9 cellular contexts compared by ENCODE assay signal in the genomic region with DNA sequence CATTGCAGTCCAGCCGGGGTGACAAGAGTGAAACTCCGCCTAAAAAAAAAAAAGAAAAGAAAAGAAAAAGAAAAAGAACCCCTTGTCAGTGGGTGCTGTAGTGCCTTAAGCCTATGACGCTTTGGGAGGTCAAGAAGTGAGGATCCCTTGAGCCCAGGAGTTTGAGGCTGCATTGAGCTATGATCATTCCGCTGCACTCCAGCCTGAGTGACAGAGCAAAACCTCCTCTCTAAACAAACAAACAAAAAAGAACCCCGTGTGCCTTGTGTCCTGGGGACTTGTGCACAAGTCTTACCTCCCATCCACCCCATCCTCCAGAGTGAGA. TPM values are rescaled to one million over a fixed set of nuclear protein-coding genes. Genes with fewer than 3 reads are reported as not detected.
DNase-seq lines count a peak whose midpoint lies in the region; ATAC-seq and TF ChIP-seq lines count a peak whose summit lies in the region.
"Had no signal": no experiment of that assay in that cellular context is flagged by ENCODE, and none has a peak within 500 bp of the region (broad histone marks: within the 10 kb centered on the region; RNA-seq: fewer than 3 reads in every experiment).

No MANE protein-coding gene starts in this region.

- no peak overlapping the region for H2AFZ ChIP-seq in trophoblast cell (ENCODE audit: insufficient read depth, low read length, poor library complexity)

- H3K9me3 Mint-ChIP-seq in Calu3 (ENCODE audit: low read depth, unreplicated experiment): no peaks in the 10 kb centered on the region

- peak overlapping the region; percentile 66 for H3K4me3 Mint-ChIP-seq in Calu3 (ENCODE audit: low read depth, unreplicated experiment)

- H3K4ac ChIP-seq in trophoblast cell (ENCODE audit: low read depth, low read length): no peak overlapping the region

- no peaks in the 10 kb centered on the region for H3K27me3 Mint-ChIP-seq in Calu3 (ENCODE audit: unreplicated experiment)

- no peaks in the 10 kb centered on the region for H3K9me3 ChIP-seq in trophoblast cell (ENCODE audit: insufficient read depth, low read depth, low read length)

- peak overlapping the region; percentile 77 for H3K27ac Mint-ChIP-seq in Calu3 (ENCODE audit: unreplicated experiment)

- no peak overlapping the region for H4K12ac ChIP-seq in trophoblast cell (ENCODE audit: low read depth, low read length)

- no peak overlapping the region for H3K23ac ChIP-seq in trophoblast cell (ENCODE audit: low read length)

- H3K18ac ChIP-seq in trophoblast cell (ENCODE audit: low read length): no peak overlapping the region

- no peaks in the 10 kb centered on the region for H3K36me3 ChIP-seq in trophoblast cell (ENCODE audit: control insufficient read depth in 1 of 2, insufficient read depth in 2 of 2, low read length in 2 of 2)

- H2BK120ac ChIP-seq in trophoblast cell (ENCODE audit: insufficient read depth, low read length, poor library complexity): no peak overlapping the region

- H3K4me1 Mint-ChIP-seq in Calu3 (ENCODE audit: low read depth, unreplicated experiment): peaks cover 25% of the 10 kb centered on the region

- BruUV-seq in Calu3 (replicated peaks; lab: Mats Ljungman, UMichigan): TSS peak; percentile 93

- no peak overlapping the region for H3K27ac ChIP-seq in trophoblast cell (ENCODE audit: low read depth, low read length)

- peak overlapping the region; percentile 4 for H3K14ac ChIP-seq in trophoblast cell (ENCODE audit: low read length)

- H3K4me3 ChIP-seq in epithelial cell of esophagus (ENCODE audit: low read length) (peak overlapping the region; percentile 38), trophoblast cell (ENCODE audit: low read depth, low read length) (no peak overlapping the region)

- intact Hi-C loops in Calu3 (cut with micrococcal nuclease; ENCODE audit: unreplicated experiment): no loop called here

- H4K8ac ChIP-seq in trophoblast cell (ENCODE audit: low read depth, low read length): peak overlapping the region; percentile 12

- H3K79me2 ChIP-seq in trophoblast cell (ENCODE audit: control insufficient read depth, insufficient read depth, low read length, poor library complexity): no peaks in the 10 kb centered on the region

- no peak overlapping the region for H2BK5ac ChIP-seq in trophoblast cell (ENCODE audit: low read depth, low read length, poor library complexity)

- peaks cover 9% of the 10 kb centered on the region for H3K79me1 ChIP-seq in trophoblast cell (ENCODE audit: low read length)

- no peak overlapping the region for H2BK12ac ChIP-seq in trophoblast cell (ENCODE audit: low read length)

- no peak for TF ChIP-seq CTCF in Calu3 (IDR thresholded peaks at IDR 0.05; ENCODE audit: unreplicated experiment)
- no peak for TF ChIP-seq CTCF in epithelial cell of esophagus (IDR thresholded peaks at IDR 0.05; ENCODE audit: insufficient read depth, low read depth, low read length, missing control alignments)

- no peak for DNase-seq in Calu3
- no peak for DNase-seq in epithelial cell of esophagus (ENCODE audit: low read depth)
- no peak for DNase-seq in trophoblast cell
- no peak for DNase-seq in KBM-7
- DNase-seq in middle frontal gyrus (ENCODE audit: extremely low spot score, low spot score): no peak
- no peak for DNase-seq in NCI-H524 treated with DMSO at 0.1 percent for 48 hours (lab: John Stamatoyannopoulos, UW)
- DNase-seq: NCI-H1930 had no signal

- H3K9ac ChIP-seq in trophoblast cell (ENCODE audit: low read length): no peak overlapping the region

- peaks cover 21% of the 10 kb centered on the region for H3K36me3 Mint-ChIP-seq in Calu3 (ENCODE audit: insufficient read depth, unreplicated experiment)

- CTCF ChIA-PET in Calu3 (lab: Charles Lee): interaction anchor here (0.5 to 1.6 kb wide), 9 partner anchors 11 to 689 kb away, joined by 3 to 7 read pairs (median 4); no protein-coding TSS in a partner anchor

- peak; percentile 23 for ATAC-seq in SK-N-SH treated with all-trans-retinoic acid at 6 μM for 48 hours
- ATAC-seq in HG02623 (IDR thresholded peaks at IDR 0.05; ENCODE audit: unreplicated experiment): no peak

- no peak overlapping the region for H3K4me2 ChIP-seq in trophoblast cell (ENCODE audit: low read length)

- no CpG with 5 or more reads among the region's 5 CpGs for WGBS in trophoblast cell (ENCODE audit: extremely low coverage, insufficient coverage, insufficient read length)

- H4K91ac ChIP-seq in trophoblast cell (ENCODE audit: low read depth, low read length): no peak overlapping the region

- H2AK5ac ChIP-seq in trophoblast cell (ENCODE audit: low read length): no peak overlapping the region

- peaks cover 11 to 13% of the 10 kb centered on the region in 2 experiments for H3K4me1 ChIP-seq in trophoblast cell (ENCODE audit: control insufficient read depth in 1 of 2, insufficient read depth in 2 of 2, low read length in 2 of 2)

- no peaks in the 10 kb centered on the region for H3K27me3 ChIP-seq in trophoblast cell (ENCODE audit: insufficient read depth, low read length)

- in situ Hi-C loops in KBM-7 (cut with MboI; ENCODE audit: low pct_unique_long_range_greater_than_20kb, low sequenced_read_pairs): loop anchor here (25.0 kb wide), 1 partner anchor 334 kb away; a partner anchor contains a TSS

TF ChIP-seq in SK-N-SH treated with all-trans-retinoic acid at 6 μM for 48 hours, 23 proteins besides CTCF, POLR2A, EP300 and RAD21:
- TF ChIP-seq PPARA (CRISPR knock-in tag; IDR thresholded peaks at IDR 0.05; ENCODE audit: borderline replicate concordance) (no peak), TOX (CRISPR knock-in tag; IDR thresholded peaks at IDR 0.05; ENCODE audit: borderline replicate concordance) (no peak), SNAI2 (CRISPR knock-in tag; IDR thresholded peaks at IDR 0.05) (no peak), ZC3H10 (CRISPR knock-in tag; IDR thresholded peaks at IDR 0.05) (no peak), OSR1 (CRISPR knock-in tag; IDR thresholded peaks at IDR 0.05) (no peak), ARNTL (CRISPR knock-in tag; IDR thresholded peaks at IDR 0.05; ENCODE audit: borderline replicate concordance, low read depth) (no peak), BACH2 (CRISPR knock-in tag; IDR thresholded peaks at IDR 0.05; ENCODE audit: borderline replicate concordance) (no peak), CSDC2 (CRISPR knock-in tag; IDR thresholded peaks at IDR 0.05) (no peak), ESRRG (CRISPR knock-in tag; IDR thresholded peaks at IDR 0.05) (no peak), ZNF70 (CRISPR knock-in tag; IDR thresholded peaks at IDR 0.05) (no peak), RARB (CRISPR knock-in tag; IDR thresholded peaks at IDR 0.05) (no peak)
- TF ChIP-seq, protein P1, sequence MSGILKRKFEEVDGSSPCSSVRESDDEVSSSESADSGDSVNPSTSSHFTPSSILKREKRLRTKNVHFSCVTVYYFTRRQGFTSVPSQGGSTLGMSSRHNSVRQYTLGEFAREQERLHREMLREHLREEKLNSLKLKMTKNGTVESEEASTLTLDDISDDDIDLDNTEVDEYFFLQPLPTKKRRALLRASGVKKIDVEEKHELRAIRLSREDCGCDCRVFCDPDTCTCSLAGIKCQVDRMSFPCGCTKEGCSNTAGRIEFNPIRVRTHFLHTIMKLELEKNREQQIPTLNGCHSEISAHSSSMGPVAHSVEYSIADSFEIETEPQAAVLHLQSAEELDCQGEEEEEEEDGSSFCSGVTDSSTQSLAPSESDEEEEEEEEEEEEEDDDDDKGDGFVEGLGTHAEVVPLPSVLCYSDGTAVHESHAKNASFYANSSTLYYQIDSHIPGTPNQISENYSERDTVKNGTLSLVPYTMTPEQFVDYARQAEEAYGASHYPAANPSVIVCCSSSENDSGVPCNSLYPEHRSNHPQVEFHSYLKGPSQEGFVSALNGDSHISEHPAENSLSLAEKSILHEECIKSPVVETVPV (CRISPR knock-in tag; IDR thresholded peaks at IDR 0.05): no peak
- TF ChIP-seq, protein P2, sequence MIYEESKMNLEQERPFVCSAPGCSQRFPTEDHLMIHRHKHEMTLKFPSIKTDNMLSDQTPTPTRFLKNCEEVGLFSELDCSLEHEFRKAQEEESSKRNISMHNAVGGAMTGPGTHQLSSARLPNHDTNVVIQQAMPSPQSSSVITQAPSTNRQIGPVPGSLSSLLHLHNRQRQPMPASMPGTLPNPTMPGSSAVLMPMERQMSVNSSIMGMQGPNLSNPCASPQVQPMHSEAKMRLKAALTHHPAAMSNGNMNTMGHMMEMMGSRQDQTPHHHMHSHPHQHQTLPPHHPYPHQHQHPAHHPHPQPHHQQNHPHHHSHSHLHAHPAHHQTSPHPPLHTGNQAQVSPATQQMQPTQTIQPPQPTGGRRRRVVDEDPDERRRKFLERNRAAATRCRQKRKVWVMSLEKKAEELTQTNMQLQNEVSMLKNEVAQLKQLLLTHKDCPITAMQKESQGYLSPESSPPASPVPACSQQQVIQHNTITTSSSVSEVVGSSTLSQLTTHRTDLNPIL (CRISPR knock-in tag; IDR thresholded peaks at IDR 0.05; ENCODE audit: low read depth): no peak
- TF ChIP-seq, protein P3, sequence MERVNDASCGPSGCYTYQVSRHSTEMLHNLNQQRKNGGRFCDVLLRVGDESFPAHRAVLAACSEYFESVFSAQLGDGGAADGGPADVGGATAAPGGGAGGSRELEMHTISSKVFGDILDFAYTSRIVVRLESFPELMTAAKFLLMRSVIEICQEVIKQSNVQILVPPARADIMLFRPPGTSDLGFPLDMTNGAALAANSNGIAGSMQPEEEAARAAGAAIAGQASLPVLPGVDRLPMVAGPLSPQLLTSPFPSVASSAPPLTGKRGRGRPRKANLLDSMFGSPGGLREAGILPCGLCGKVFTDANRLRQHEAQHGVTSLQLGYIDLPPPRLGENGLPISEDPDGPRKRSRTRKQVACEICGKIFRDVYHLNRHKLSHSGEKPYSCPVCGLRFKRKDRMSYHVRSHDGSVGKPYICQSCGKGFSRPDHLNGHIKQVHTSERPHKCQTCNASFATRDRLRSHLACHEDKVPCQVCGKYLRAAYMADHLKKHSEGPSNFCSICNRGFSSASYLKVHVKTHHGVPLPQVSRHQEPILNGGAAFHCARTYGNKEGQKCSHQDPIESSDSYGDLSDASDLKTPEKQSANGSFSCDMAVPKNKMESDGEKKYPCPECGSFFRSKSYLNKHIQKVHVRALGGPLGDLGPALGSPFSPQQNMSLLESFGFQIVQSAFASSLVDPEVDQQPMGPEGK (CRISPR knock-in tag; IDR thresholded peaks at IDR 0.05; ENCODE audit: borderline replicate concordance): no peak

RNA-seq across cellular contexts. Expression of a gene that starts 33.5 kb away (rescaled TPM):
- 5.9 and 7.5 TPM in 2 replicates for total RNA-seq in Calu3 (2022)
- polyA plus RNA-seq in trophoblast cell (2013): 79.8 and 92.5 TPM in 2 replicates
